12 cellular contexts compared by ENCODE assay signal in the genomic region with DNA sequence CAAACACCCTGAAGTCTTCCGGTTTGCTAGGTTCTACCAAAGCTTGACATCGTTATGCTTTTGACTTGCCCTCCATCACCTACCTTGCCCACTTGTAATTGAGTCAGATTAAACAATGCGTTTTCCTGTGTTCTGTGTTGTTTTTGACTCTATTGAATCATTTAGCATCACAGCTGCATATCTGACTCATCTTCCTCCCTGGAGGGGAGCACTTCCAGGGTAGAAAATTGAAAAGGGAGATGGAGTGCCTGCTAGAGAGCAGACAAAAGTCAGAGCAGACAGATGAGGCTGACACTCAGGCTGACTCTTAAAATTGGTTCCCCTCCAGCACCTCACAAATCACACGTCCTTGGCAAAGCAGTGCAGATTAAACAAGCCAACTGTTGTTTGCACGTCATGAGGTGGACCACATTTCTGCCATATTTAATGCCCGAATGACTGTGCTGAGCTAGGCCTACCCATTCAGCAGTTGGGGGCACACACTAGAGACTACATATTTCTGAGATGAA. TPM values are rescaled to one million over a fixed set of nuclear protein-coding genes. Genes with fewer than 3 reads are reported as not detected.
DNase-seq lines count a peak whose midpoint lies in the region; ATAC-seq, FAIRE-seq and TF ChIP-seq lines count a peak whose summit lies in the region.
"Had no signal": no experiment of that assay in that cellular context is flagged by ENCODE, and none has a peak within 500 bp of the region (broad histone marks: within the 10 kb centered on the region; RNA-seq: fewer than 3 reads in every experiment).

No MANE protein-coding gene starts in this region.

- H3K9me3 ChIP-seq in esophagus muscularis mucosa: no peaks in the 10 kb centered on the region
- H3K9me3 ChIP-seq in osteoblast (ENCODE audit: low read depth, low read length): no peaks in the 10 kb centered on the region
- no peaks in the 10 kb centered on the region for H3K9me3 ChIP-seq in left lung
- H3K9me3 ChIP-seq: body of pancreas had no signal

- H3K79me2 ChIP-seq in osteoblast (ENCODE audit: insufficient read depth, low read length): no peaks in the 10 kb centered on the region

- no peak overlapping the region for H3K27ac ChIP-seq in esophagus muscularis mucosa (replicated peaks in 1 of 4)
- H3K27ac ChIP-seq in osteoblast (ENCODE audit: low read depth, low read length): peak overlapping the region; percentile 93
- no peak overlapping the region for H3K27ac ChIP-seq in left lung
- H3K27ac ChIP-seq: body of pancreas, SK-N-MC had no signal

- H3K4me2 ChIP-seq in osteoblast (ENCODE audit: insufficient read depth, low read length): peak overlapping the region; percentile 29

- no peaks in the 10 kb centered on the region for H4K20me1 ChIP-seq in osteoblast (ENCODE audit: insufficient read depth, low read length)

- H3K4me1 ChIP-seq in esophagus muscularis mucosa (peaks cover 6 to 19% (median 12%) of the 10 kb centered on the region in 4 donors), osteoblast (ENCODE audit: insufficient read depth, low read length) (peaks cover 46% of the 10 kb centered on the region), left lung (no peaks in the 10 kb centered on the region)

- intact Hi-C loops in esophagus muscularis mucosa (cut with DNase I) (no loop called here), left lung (cut with DNase I) (no loop called here)

- TF ChIP-seq CTCF in esophagus muscularis mucosa (IDR thresholded peaks at IDR 0.05): no peak
- no peak for TF ChIP-seq CTCF in osteoblast (IDR thresholded peaks at IDR 0.05; ENCODE audit: extremely low read depth, low read depth, low read length)
- no peak for TF ChIP-seq CTCF in left lung (IDR thresholded peaks at IDR 0.05)

- no peak for TF ChIP-seq POLR2A in esophagus muscularis mucosa (IDR thresholded peaks at IDR 0.05; ENCODE audit: low read depth)
- no peak for TF ChIP-seq POLR2A in GM12892 (IDR thresholded peaks at IDR 0.05; ENCODE audit: low read depth, low read length)

- H2AFZ ChIP-seq in osteoblast (ENCODE audit: low read length): no peak overlapping the region

- TF ChIP-seq EP300 in esophagus muscularis mucosa (IDR thresholded peaks at IDR 0.05): no peak

- H3K36me3 ChIP-seq in esophagus muscularis mucosa: peaks cover 7 to 18% (median 9%) of the 10 kb centered on the region in 4 donors
- H3K36me3 ChIP-seq in osteoblast (ENCODE audit: insufficient read depth, low read length): peaks cover 7% of the 10 kb centered on the region
- H3K36me3 ChIP-seq in left lung: peaks cover 0 to 7% of the 10 kb centered on the region in 2 donors

- ATAC-seq in GM18907 (IDR thresholded peaks at IDR 0.05; ENCODE audit: unreplicated experiment) (no peak), left lung (no peak)
- ATAC-seq: body of pancreas had no signal

- H3K4me3 ChIP-seq in esophagus muscularis mucosa: no peak overlapping the region
- no peak overlapping the region for H3K4me3 ChIP-seq in osteoblast (ENCODE audit: insufficient read depth, low read length)
- no peak overlapping the region for H3K4me3 ChIP-seq in left lung
- H3K4me3 ChIP-seq: body of pancreas, SK-N-MC had no signal

- H3K27me3 ChIP-seq in esophagus muscularis mucosa (no peaks in the 10 kb centered on the region), osteoblast (ENCODE audit: insufficient read depth, low read length) (no peaks in the 10 kb centered on the region), left lung (no peaks in the 10 kb centered on the region)
- H3K27me3 ChIP-seq: body of pancreas had no signal

- FAIRE-seq in GM12892 (lab: Jason Lieb, UNC): no peak

- DNase-seq in Daoy (ENCODE audit: low read depth) (peak; percentile 87), NCI-H69 (lab: John Stamatoyannopoulos, UW) (peak; percentile 22), esophagus muscularis mucosa (ENCODE audit: extremely low spot score) (peak; percentile 66), osteoblast (ENCODE audit: insufficient read length, low spot score, missing footprints) (peak; percentile 77), GM12892 (ENCODE audit: insufficient read length) (no peak), left lung (no peak), NCI-H526 treated with DMSO at 0.1 percent for 48 hours (lab: John Stamatoyannopoulos, UW) (no peak)
- DNase-seq: GDM1; stimulated activated CD8-positive, alpha-beta memory T cell treated with anti-CD3 and anti-CD28 coated beads, Interleukin-4, amount 100 ng/mL, for 48 hours had no signal

- WGBS in esophagus muscularis mucosa: 47% methylated on average over 6 of the region's 6 CpGs

RNA-seq across cellular contexts. Expression of a gene that starts 2.2 kb away (rescaled TPM):
- total RNA-seq in Daoy (2014; rRNA removed; shearing (Covaris generic)): 7.8 and 9.3 TPM in 2 replicates
- total RNA-seq in esophagus muscularis mucosa (under 1 TPM in 1 of 4 donors, not detected in 3; 0.23 TPM), osteoblast (1.1 and 2.1 TPM in 2 replicates), left lung (not detected)
- not detected for polyA plus RNA-seq in GM12892 (2012; ENCODE audit: missing spikeins)
- total RNA-seq: body of pancreas had no signal

RNA-seq across cellular contexts. Expression of a gene that starts 52.9 kb away (rescaled TPM):
- total RNA-seq in Daoy (2014; rRNA removed; shearing (Covaris generic)): 144 and 173 TPM in 2 replicates
- total RNA-seq in esophagus muscularis mucosa: 10 to 100 TPM; 14.5 to 17.7 (median 16.4) TPM
- 43.6 and 49.6 TPM in 2 replicates for total RNA-seq in osteoblast
- polyA plus RNA-seq in GM12892 (2012; ENCODE audit: missing spikeins): 12.8 TPM
- 10 to 100 TPM; 18.9 to 20.4 TPM for total RNA-seq in left lung

Comparison
In these comparisons a context has a peak if more than half of its experiments do, and no peak if none do; other contexts are left out.
1. DNase-seq: peak in Daoy (single experiment), NCI-H69 (single experiment), esophagus muscularis mucosa (single experiment) and osteoblast (single experiment); none in GM12892 (single experiment), left lung (0 of 2) and NCI-H526 treated with DMSO at 0.1 percent for 48 hours (single experiment).